26 cellular contexts compared by ENCODE assay signal in the genomic region with DNA sequence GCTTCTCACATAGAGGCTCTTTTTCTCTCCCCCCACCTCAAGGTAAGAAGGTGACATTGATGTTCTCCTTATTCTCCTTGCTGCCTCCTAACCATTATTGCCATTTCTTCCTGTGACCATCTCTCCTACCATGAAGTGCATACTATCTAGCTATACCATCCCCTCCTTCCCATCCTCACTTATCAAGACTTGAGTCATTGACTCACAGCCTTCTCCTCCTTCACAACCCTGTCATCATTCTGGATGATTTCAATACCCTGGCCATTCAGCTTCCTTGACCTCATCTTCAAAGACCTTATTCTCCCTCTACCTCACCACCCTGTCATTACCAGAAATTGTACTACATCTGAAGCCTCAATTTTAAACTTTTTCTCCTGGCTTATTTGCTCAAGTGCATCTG. TPM values are rescaled to one million over a fixed set of nuclear protein-coding genes. Genes with fewer than 3 reads are reported as not detected.
"Had no signal": no experiment of that assay in that cellular context is flagged by ENCODE, and none has a peak within 500 bp of the region (broad histone marks: within the 10 kb centered on the region; RNA-seq: fewer than 3 reads in every experiment).

No MANE protein-coding gene starts in this region.

- H3K9me3 ChIP-seq: esophagus squamous epithelium, gastrocnemius medialis, lower lobe of right lung, prostate gland, right atrium auricular region, suprapubic skin had no signal

- H3K4me2 ChIP-seq: smooth muscle cell had no signal

- DNase-seq: dermis blood vessel endothelial cell; effector memory CD4-positive, alpha-beta T cell; esophagus squamous epithelium; gastrocnemius medialis; head of caudate nucleus; left ventricle myocardium superior; lower lobe of right lung; naive thymus-derived CD8-positive, alpha-beta T cell; nephron progenitor cell; nucleus accumbens; stimulated activated CD4-positive, alpha-beta T cell treated with anti-CD3 and anti-CD28 coated beads, Interleukin-12 subunit alpha, Interleukin-12 subunit beta, amount 100 ng/mL, for 4 hours; stimulated activated CD4-positive, alpha-beta T cell treated with anti-CD3 and anti-CD28 coated beads, Interleukin-1b, Interleukin-23, amount 100 ng/mL, for 48 hours; stimulated activated CD4-positive, alpha-beta T cell treated with anti-CD3 and anti-CD28 coated beads, Interleukin-4, amount 100 ng/mL, for 1 hour; stimulated activated CD8-positive, alpha-beta memory T cell treated with anti-CD3 and anti-CD28 coated beads, Interleukin-4, amount 100 ng/mL, for 48 hours; stimulated activated naive CD4-positive, alpha-beta T cell; stimulated activated naive CD8-positive, alpha-beta T cell treated with anti-CD3 and anti-CD28 coated beads, Interleukin-15, amount 100 ng/mL, for 72 hours had no signal

- H3K9me3 Mint-ChIP-seq: naive thymus-derived CD8-positive, alpha-beta T cell; nephron progenitor cell; stimulated activated naive CD8-positive, alpha-beta T cell treated with anti-CD3 and anti-CD28 coated beads, Interleukin-15, amount 100 ng/mL, for 72 hours had no signal

- H3K27me3 ChIP-seq: gastrocnemius medialis, right atrium auricular region, suprapubic skin had no signal

- H3K27ac ChIP-seq: coronary artery, esophagus squamous epithelium, gastrocnemius medialis, lower lobe of right lung, prostate gland, right atrium auricular region, suprapubic skin had no signal

- H3K4me3 Mint-ChIP-seq: naive thymus-derived CD8-positive, alpha-beta T cell; nephron progenitor cell; stimulated activated naive CD8-positive, alpha-beta T cell treated with anti-CD3 and anti-CD28 coated beads, Interleukin-15, amount 100 ng/mL, for 72 hours had no signal

- H3K36me3 ChIP-seq: esophagus squamous epithelium, gastrocnemius medialis, lower lobe of right lung, prostate gland, right atrium auricular region, suprapubic skin had no signal

- H3K4me1 ChIP-seq: lower lobe of right lung, prostate gland, suprapubic skin had no signal

- FAIRE-seq: endothelial cell of umbilical vein, keratinocyte had no signal

- H3K27ac Mint-ChIP-seq: nephron progenitor cell had no signal

- H3K4me1 Mint-ChIP-seq: nephron progenitor cell had no signal

- H3K27me3 Mint-ChIP-seq: stimulated activated naive CD8-positive, alpha-beta T cell treated with anti-CD3 and anti-CD28 coated beads, Interleukin-15, amount 100 ng/mL, for 72 hours had no signal

- ATAC-seq: gastrocnemius medialis; left ventricle myocardium superior; lower lobe of right lung; naive thymus-derived CD8-positive, alpha-beta T cell; sciatic nerve had no signal

- H3K4me3 ChIP-seq: coronary artery, esophagus squamous epithelium, gastrocnemius medialis, lower lobe of right lung, prostate gland, right atrium auricular region, smooth muscle cell, suprapubic skin had no signal

RNA-seq across cellular contexts. Expression of a gene that starts 30.9 kb away (rescaled TPM):
- total RNA-seq: left ventricle myocardium superior had no signal
- polyA plus RNA-seq: smooth muscle cell had no signal

RNA-seq across cellular contexts. Expression of a gene that starts 46.7 kb away (rescaled TPM):
- total RNA-seq: dermis blood vessel endothelial cell, endothelial cell of umbilical vein, epithelial cell of proximal tubule, osteocyte, smooth muscle cell had no signal
- polyA plus RNA-seq: endothelial cell of umbilical vein, smooth muscle cell had no signal
